8 cellular contexts compared by ENCODE assay signal in the genomic region with DNA sequence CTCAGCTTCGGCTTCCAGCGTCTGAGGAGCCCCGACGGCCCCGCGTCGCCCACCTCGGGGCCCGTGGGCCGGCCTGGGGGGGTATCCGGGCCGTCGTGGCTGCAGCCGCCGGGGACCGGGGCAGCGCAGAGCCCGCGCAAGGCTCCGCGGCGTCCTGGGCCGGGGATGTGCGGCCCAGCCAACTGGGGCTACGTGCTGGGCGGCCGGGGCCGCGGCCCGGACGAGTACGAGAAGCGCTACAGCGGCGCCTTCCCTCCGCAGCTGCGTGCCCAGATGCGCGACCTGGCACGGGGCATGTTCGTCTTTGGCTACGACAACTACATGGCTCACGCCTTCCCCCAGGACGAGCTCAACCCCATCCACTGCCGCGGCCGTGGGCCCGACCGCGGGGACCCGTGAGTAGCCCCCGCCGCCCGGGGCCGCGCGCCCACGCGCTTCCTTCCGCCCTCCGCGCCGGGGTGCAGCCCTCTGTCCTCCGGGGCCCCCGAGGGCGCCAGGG.
DNase-seq lines count a peak whose midpoint lies in the region; ATAC-seq and TF ChIP-seq lines count a peak whose summit lies in the region.

No MANE protein-coding gene starts in this region.

- H3K27me3 ChIP-seq in brain microvascular endothelial cell (replicated peaks) = no peaks in the 10 kb centered on the region

- ATAC-seq in GM19035 (IDR thresholded peaks at IDR 0.05; ENCODE audit: unreplicated experiment) (peak; percentile 12), HG03175 (IDR thresholded peaks at IDR 0.05; ENCODE audit: unreplicated experiment) (peak; percentile 22)

- peak overlapping the region; percentile 86 for H3K4me3 ChIP-seq in brain microvascular endothelial cell (ENCODE audit: low read depth, low read length)

- TF ChIP-seq CTCF in brain microvascular endothelial cell (IDR thresholded peaks at IDR 0.05; ENCODE audit: low read depth, low read length, missing control alignments) = no peak

- DNase-seq in ACHN (peak; percentile 47), T-helper 22 cell (ENCODE audit: low read depth) (peak; percentile 23), brain microvascular endothelial cell (no peak), iPS-NIHi7 (ENCODE audit: extremely low spot score) (peak; percentile 41), NCI-H510A (lab: John Stamatoyannopoulos, UW) (no peak)
- DNase-seq in stimulated activated CD4-positive, alpha-beta T cell treated with anti-CD3 and anti-CD28 coated beads, Interleukin-15, amount 100 ng/mL, for 24 hours = peak; percentile 62

- H3K27ac ChIP-seq in brain microvascular endothelial cell = peak overlapping the region; percentile 73

- in situ Hi-C loops in ACHN (cut with HindIII; ENCODE audit: low pct_ligation_motif_present, low pct_unique_long_range_greater_than_20kb, low sequenced_read_pairs) = no loop called here
- in situ Hi-C loops in brain microvascular endothelial cell (cut with HindIII; ENCODE audit: low pct_ligation_motif_present, low sequenced_read_pairs) = no loop called here

- H3K36me3 ChIP-seq in brain microvascular endothelial cell (replicated peaks) = no peaks in the 10 kb centered on the region

Comparison
In these comparisons a context has a peak if more than half of its experiments do, and no peak if none do; other contexts are left out.
1. DNase-seq: peak in ACHN (single experiment), T-helper 22 cell (single experiment), iPS-NIHi7 (single experiment) and stimulated activated CD4-positive, alpha-beta T cell treated with anti-CD3 and anti-CD28 coated beads, Interleukin-15, amount 100 ng/mL, for 24 hours (single experiment); none in brain microvascular endothelial cell (single experiment) and NCI-H510A (single experiment).